ENCODE assay signal across 8 cellular contexts in genomic region chr6:31079656-31080261, GRCh38. TPM values are rescaled to one million over a fixed set of nuclear protein-coding genes. Genes with fewer than 3 reads are reported as not detected.
DNase-seq lines count a peak whose midpoint lies in the region; ATAC-seq and TF ChIP-seq lines count a peak whose summit lies in the region.

No MANE protein-coding gene starts in this region.

- peaks cover 4% of the 10 kb centered on the region in 2 donors for H3K4me1 ChIP-seq in left lung

- peak; percentile 52 to 80 for TF ChIP-seq CTCF in left lung (IDR thresholded peaks at IDR 0.05)

- no peaks in the 10 kb centered on the region for H3K36me3 Mint-ChIP-seq in activated CD4-positive, alpha-beta T cell treated with anti-CD3 and anti-CD28 coated beads for 36 hours (ENCODE audit: low read depth)

- peak overlapping the region; percentile 49 for H3K4me3 Mint-ChIP-seq in activated CD4-positive, alpha-beta T cell treated with anti-CD3 and anti-CD28 coated beads for 36 hours

- H3K36me3 ChIP-seq in left lung: no peaks in the 10 kb centered on the region

- H3K27ac ChIP-seq in left lung: no peak overlapping the region

- ATAC-seq in activated CD4-positive, alpha-beta T cell treated with anti-CD3 and anti-CD28 coated beads for 36 hours: peak; percentile 91
- ATAC-seq in left lung (peak; percentile 92), HG03354 (IDR thresholded peaks at IDR 0.05; ENCODE audit: poor library complexity, severe bottlenecking, unreplicated experiment) (no peak)

- H3K27me3 ChIP-seq in left lung: no peaks in the 10 kb centered on the region

- POLR2A ChIA-PET in activated CD4-positive, alpha-beta T cell treated with anti-CD3 and anti-CD28 coated beads for 36 hours (lab: Charles Lee): interaction anchor here (0.6 to 1.1 kb wide), 6 partner anchors 117 to 349 kb away, joined by 3 to 4 read pairs (median 3); no protein-coding TSS in a partner anchor

- H3K9me3 Mint-ChIP-seq in activated CD4-positive, alpha-beta T cell treated with anti-CD3 and anti-CD28 coated beads for 36 hours (ENCODE audit: low read depth): no peaks in the 10 kb centered on the region

- peaks cover 13% of the 10 kb centered on the region for H3K4me1 Mint-ChIP-seq in activated CD4-positive, alpha-beta T cell treated with anti-CD3 and anti-CD28 coated beads for 36 hours

- intact Hi-C loops in activated CD4-positive, alpha-beta T cell treated with anti-CD3 and anti-CD28 coated beads for 36 hours (cut with DNase I, micrococcal nuclease): loop anchor here (1.0 to 10.0 kb wide), 3 partner anchors 164 to 345 kb away; partner anchors contain the start of gene VARS2 (in 1 of the 2)
- intact Hi-C loops in left lung (cut with DNase I): loop anchor here in 1 of 2 donors (10.0 kb wide), 2 partner anchors 165 to 255 kb away; partner anchors contain the start of gene VARS2

- H3K27ac Mint-ChIP-seq in activated CD4-positive, alpha-beta T cell treated with anti-CD3 and anti-CD28 coated beads for 36 hours: no peak overlapping the region

- no peaks in the 10 kb centered on the region for H3K27me3 Mint-ChIP-seq in activated CD4-positive, alpha-beta T cell treated with anti-CD3 and anti-CD28 coated beads for 36 hours

- H3K4me3 ChIP-seq in left lung: no peak overlapping the region

- CTCF ChIA-PET in activated CD4-positive, alpha-beta T cell treated with anti-CD3 and anti-CD28 coated beads for 36 hours (lab: Charles Lee): interaction anchor here (0.6 to 4.6 kb wide), 55 partner anchors 10 to 817 kb away, joined by 3 to 70 read pairs (median 4); partner anchors contain the start of genes C6orf15, GTF2H4 and VARS2

- no peaks in the 10 kb centered on the region for H3K9me3 ChIP-seq in left lung

- peak; percentile 47 for DNase-seq in SIG-M5 treated with dmso at 0.1 percent for 504 hours (lab: John Stamatoyannopoulos, UW; ENCODE audit: unreplicated experiment)
- DNase-seq in SIG-M5 (lab: John Stamatoyannopoulos, UW): no peak
- peak; percentile 21 to 74 for DNase-seq in NCI-H446 (lab: John Stamatoyannopoulos, UW)
- peak; percentile 82 for DNase-seq in activated CD4-positive, alpha-beta T cell treated with anti-CD3 and anti-CD28 coated beads for 36 hours
- peak; percentile 71 for DNase-seq in cerebellum (ENCODE audit: low spot score)
- peak in 1 of 2 donors; percentile 47 for DNase-seq in left lung
- DNase-seq in stimulated activated CD4-positive, alpha-beta T cell treated with anti-CD3 and anti-CD28 coated beads, Interleukin-4, amount 100 ng/mL, for 24 hours: peak; percentile 80

RNA-seq across cellular contexts. Expression of gene C6orf15, which starts 32.6 kb away (rescaled TPM):
- not detected for total RNA-seq in activated CD4-positive, alpha-beta T cell treated with anti-CD3 and anti-CD28 coated beads for 36 hours
- total RNA-seq in cerebellum (not detected), left lung (not detected)

RNA-seq across cellular contexts. Expression of gene PSORS1C1, which starts 34.8 kb away (rescaled TPM):
- under 1 TPM; 0.18 to 0.33 TPM for total RNA-seq in activated CD4-positive, alpha-beta T cell treated with anti-CD3 and anti-CD28 coated beads for 36 hours
- total RNA-seq in cerebellum: not detected
- 10 to 100 TPM in 1 of 2 donors, 1 to 10 TPM in 1; 3.5 to 11.7 TPM for total RNA-seq in left lung

RNA-seq across cellular contexts. Expression of gene CDSN, which starts 40.5 kb away (rescaled TPM):
- not detected for total RNA-seq in activated CD4-positive, alpha-beta T cell treated with anti-CD3 and anti-CD28 coated beads for 36 hours
- total RNA-seq in cerebellum: not detected
- total RNA-seq in left lung: under 1 TPM; 0.13 to 0.61 TPM

RNA-seq across cellular contexts. Expression of gene PSORS1C2, which starts 59.1 kb away (rescaled TPM):
- not detected for total RNA-seq in activated CD4-positive, alpha-beta T cell treated with anti-CD3 and anti-CD28 coated beads for 36 hours
- total RNA-seq in cerebellum (not detected), left lung (not detected)
